In genomic region chr7:54773472-54774399, GRCh38 we compare ENCODE assay signal across 8 cellular contexts. TPM values are rescaled to one million over a fixed set of nuclear protein-coding genes. Genes with fewer than 3 reads are reported as not detected.
DNase-seq lines count a peak whose midpoint lies in the region; ATAC-seq and TF ChIP-seq lines count a peak whose summit lies in the region.

No MANE protein-coding gene starts in this region.

- H3K4me3 ChIP-seq in SU-DHL-6 (ENCODE audit: insufficient read depth, low read length, poor library complexity, severe bottlenecking): no peak overlapping the region

- H3K36me3 ChIP-seq in SU-DHL-6 (ENCODE audit: low read length): no peaks in the 10 kb centered on the region

- DNase-seq in GM03348 (ENCODE audit: low spot score): peak; percentile 84
- DNase-seq in HFFc6: peak; percentile 66
- peak; percentile 86 for DNase-seq in NCI-H1092 treated with DMSO at 0.1 percent for 48 hours (lab: John Stamatoyannopoulos, UW)
- DNase-seq in amniotic stem cell (lab: John Stamatoyannopoulos, UW): peak; percentile 49
- DNase-seq in left ventricle myocardium superior: peak; percentile 86
- DNase-seq in renal cortical epithelial cell (ENCODE audit: low read depth): peak; percentile 70

- H3K4me1 Mint-ChIP-seq in HFFc6 (ENCODE audit: low read depth): peaks cover 19% of the 10 kb centered on the region

- no peaks in the 10 kb centered on the region; the same call in 1 of the 2 replicates for H3K9me3 Mint-ChIP-seq in HFFc6

- TF ChIP-seq CTCF in HFFc6 (IDR thresholded peaks at IDR 0.05) (peak; percentile 92), SU-DHL-6 (IDR thresholded peaks at IDR 0.05; ENCODE audit: insufficient read depth, low read length, poor library complexity, severe bottlenecking) (peak; percentile 93)

- no peaks in the 10 kb centered on the region for H3K27me3 ChIP-seq in SU-DHL-6 (ENCODE audit: low read length)

- H3F3A ChIP-seq in SU-DHL-6 (ENCODE audit: insufficient read depth): no peaks in the 10 kb centered on the region

- peak overlapping the region; percentile 42 for H3K4me2 ChIP-seq in SU-DHL-6 (ENCODE audit: low read depth, low read length, poor library complexity, severe bottlenecking)

- intact Hi-C loops in left ventricle myocardium superior (cut with micrococcal nuclease): loop anchor here (5.0 kb wide), 1 partner anchor 484 kb away; no protein-coding TSS in a partner anchor

- no peaks in the 10 kb centered on the region for H3K36me3 Mint-ChIP-seq in HFFc6 (ENCODE audit: low read depth)

- H3K9me2 ChIP-seq in SU-DHL-6 (replicated peaks; ENCODE audit: insufficient read depth, low read length): no peaks in the 10 kb centered on the region

- peak overlapping the region; percentile 86 for H3K4me3 Mint-ChIP-seq in HFFc6

- peak overlapping the region; percentile 55 for H2AFZ ChIP-seq in SU-DHL-6 (ENCODE audit: low read depth, low read length, severe bottlenecking)

- 0 out of 2 replicates have a peak, but pooled peaks cover 4% of the 10 kb centered on the region for H3K9me3 ChIP-seq in SU-DHL-6 (ENCODE audit: insufficient read depth, low read length)

- H3K27ac ChIP-seq in SU-DHL-6 (ENCODE audit: low read depth, low read length): no peak overlapping the region

- ATAC-seq in left ventricle myocardium superior (peak; percentile 98), HG03457 (IDR thresholded peaks at IDR 0.05; ENCODE audit: unreplicated experiment) (no peak)

- H3K9ac ChIP-seq in SU-DHL-6 (ENCODE audit: low read length): no peak overlapping the region

- no peaks in the 10 kb centered on the region for H3K79me2 ChIP-seq in SU-DHL-6 (ENCODE audit: insufficient read depth, low read length)

- peak overlapping the region; percentile 60; the same call in 1 of the 2 replicates for H3K27ac Mint-ChIP-seq in HFFc6

- H3K27me3 Mint-ChIP-seq in HFFc6 (ENCODE audit: insufficient read depth): peaks cover 1% of the 10 kb centered on the region; the same call in 1 of the 2 replicates

- no peaks in the 10 kb centered on the region for H4K20me1 ChIP-seq in SU-DHL-6 (ENCODE audit: low read depth, low read length)

RNA-seq across cellular contexts. Expression of gene SEC61G, which starts 14.7 kb away (rescaled TPM):
- total RNA-seq in HFFc6 (2021; fragmentation: NEBNext Ultra II Directional; extraction: Animal tissue kit (Norgen Biotek cat#: 25700)): 100 to 1,000 TPM; 189 to 300 (median 252) TPM
- total RNA-seq in left ventricle myocardium superior (108 TPM), renal cortical epithelial cell (248 and 1,288 TPM in 2 replicates)
